Comparison of ENCODE assay signal across 8 cellular contexts in genomic region chr10:92291610-92291859, GRCh38. TPM values are rescaled to one million over a fixed set of nuclear protein-coding genes. Genes with fewer than 3 reads are reported as not detected.
A peak's percentile ranks its signal among the peaks of the same experiment; 100 is the strongest.
DNase-seq lines count a peak whose midpoint lies in the region; ATAC-seq and TF ChIP-seq lines count a peak whose summit lies in the region.

No MANE protein-coding gene starts in this region.

- peak; percentile 3 for ATAC-seq in activated CD8-positive, alpha-beta T cell treated with anti-CD3 and anti-CD28 coated beads for 36 hours
- ATAC-seq in stimulated activated naive CD8-positive, alpha-beta T cell treated with anti-CD3 and anti-CD28 coated beads, Interleukin-15, amount 100 ng/mL, for 72 hours: peak; percentile 27
- no peak for ATAC-seq in HG02840 (IDR thresholded peaks at IDR 0.05; ENCODE audit: low FRiP score, unreplicated experiment)
- ATAC-seq in GM19395 (IDR thresholded peaks at IDR 0.05; ENCODE audit: unreplicated experiment): no peak

- H3K4me3 ChIP-seq in iPS-11a (ENCODE audit: low read depth, low read length): peak overlapping the region; percentile 87

- no peaks in the 10 kb centered on the region for H3K9me3 Mint-ChIP-seq in activated T-cell treated with anti-CD3 and anti-CD28 coated beads, Interleukin-2, amount 50 U/mL, for 24 hours
- no peaks in the 10 kb centered on the region for H3K9me3 Mint-ChIP-seq in activated CD8-positive, alpha-beta T cell treated with anti-CD3 and anti-CD28 coated beads for 36 hours
- H3K9me3 Mint-ChIP-seq in stimulated activated naive CD8-positive, alpha-beta T cell treated with anti-CD3 and anti-CD28 coated beads, Interleukin-15, amount 100 ng/mL, for 72 hours: no peaks in the 10 kb centered on the region

- H3K27ac Mint-ChIP-seq in activated T-cell treated with anti-CD3 and anti-CD28 coated beads, Interleukin-2, amount 50 U/mL, for 24 hours: peak overlapping the region; percentile 87
- H3K27ac Mint-ChIP-seq in activated CD8-positive, alpha-beta T cell treated with anti-CD3 and anti-CD28 coated beads for 36 hours: peak overlapping the region; percentile 88
- H3K27ac Mint-ChIP-seq in stimulated activated naive CD8-positive, alpha-beta T cell treated with anti-CD3 and anti-CD28 coated beads, Interleukin-15, amount 100 ng/mL, for 72 hours: peak overlapping the region; percentile 88 to 97

- no peak for TF ChIP-seq CTCF in activated CD8-positive, alpha-beta T cell treated with anti-CD3 and anti-CD28 coated beads for 36 hours (IDR thresholded peaks at IDR 0.05)

- H3K4me3 Mint-ChIP-seq in activated T-cell treated with anti-CD3 and anti-CD28 coated beads, Interleukin-2, amount 50 U/mL, for 24 hours: peak overlapping the region; percentile 81
- H3K4me3 Mint-ChIP-seq in activated CD8-positive, alpha-beta T cell treated with anti-CD3 and anti-CD28 coated beads for 36 hours: peak overlapping the region; percentile 93
- H3K4me3 Mint-ChIP-seq in stimulated activated naive CD8-positive, alpha-beta T cell treated with anti-CD3 and anti-CD28 coated beads, Interleukin-15, amount 100 ng/mL, for 72 hours: peak overlapping the region; percentile 92 to 95

- H3K27me3 Mint-ChIP-seq in activated T-cell treated with anti-CD3 and anti-CD28 coated beads, Interleukin-2, amount 50 U/mL, for 24 hours: no peaks in the 10 kb centered on the region
- no peaks in the 10 kb centered on the region for H3K27me3 Mint-ChIP-seq in activated CD8-positive, alpha-beta T cell treated with anti-CD3 and anti-CD28 coated beads for 36 hours
- no peaks in the 10 kb centered on the region for H3K27me3 Mint-ChIP-seq in stimulated activated naive CD8-positive, alpha-beta T cell treated with anti-CD3 and anti-CD28 coated beads, Interleukin-15, amount 100 ng/mL, for 72 hours

- peaks cover 30% of the 10 kb centered on the region for H3K4me1 Mint-ChIP-seq in activated T-cell treated with anti-CD3 and anti-CD28 coated beads, Interleukin-2, amount 50 U/mL, for 24 hours (ENCODE audit: low read depth)
- peaks cover 20% of the 10 kb centered on the region for H3K4me1 Mint-ChIP-seq in activated CD8-positive, alpha-beta T cell treated with anti-CD3 and anti-CD28 coated beads for 36 hours (ENCODE audit: low read depth)
- peaks cover 24% of the 10 kb centered on the region for H3K4me1 Mint-ChIP-seq in stimulated activated naive CD8-positive, alpha-beta T cell treated with anti-CD3 and anti-CD28 coated beads, Interleukin-15, amount 100 ng/mL, for 72 hours

- POLR2A ChIA-PET in activated CD8-positive, alpha-beta T cell treated with anti-CD3 and anti-CD28 coated beads for 36 hours (lab: Charles Lee): interaction anchor here (1.0 to 2.1 kb wide), 5 partner anchors 12 to 190 kb away, joined by 3 to 4 read pairs (median 4); no protein-coding TSS in a partner anchor

- DNase-seq in activated T-cell treated with anti-CD3 and anti-CD28 coated beads, Interleukin-2, amount 50 U/mL, for 24 hours: no peak
- no peak for DNase-seq in activated T-cell treated with anti-CD3 and anti-CD28 coated beads, Interleukin-2, amount 50 U/mL, for 48 hours
- no peak for DNase-seq in activated CD8-positive, alpha-beta T cell treated with anti-CD3 and anti-CD28 coated beads for 36 hours
- no peak for DNase-seq in stimulated activated naive CD8-positive, alpha-beta T cell treated with anti-CD3 and anti-CD28 coated beads, Interleukin-15, amount 100 ng/mL, for 72 hours
- no peak for DNase-seq in GDM1 (lab: John Stamatoyannopoulos, UW)

- CTCF ChIA-PET in activated CD8-positive, alpha-beta T cell treated with anti-CD3 and anti-CD28 coated beads for 36 hours (lab: Charles Lee): interaction anchor here (0.8 to 2.1 kb wide), 9 partner anchors 13 to 204 kb away, joined by 3 to 11 read pairs (median 4); no protein-coding TSS in a partner anchor

- H3K36me3 Mint-ChIP-seq in activated T-cell treated with anti-CD3 and anti-CD28 coated beads, Interleukin-2, amount 50 U/mL, for 24 hours (ENCODE audit: low read depth): peaks cover 30% of the 10 kb centered on the region
- peaks cover 11% of the 10 kb centered on the region for H3K36me3 Mint-ChIP-seq in activated CD8-positive, alpha-beta T cell treated with anti-CD3 and anti-CD28 coated beads for 36 hours (ENCODE audit: low read depth)

- intact Hi-C loops in activated CD8-positive, alpha-beta T cell treated with anti-CD3 and anti-CD28 coated beads for 36 hours (cut with micrococcal nuclease): loop anchor here (5.0 kb wide), 2 partner anchors 49 to 204 kb away; no protein-coding TSS in a partner anchor

RNA-seq across cellular contexts. Expression of gene MARCHF5, which starts 0.6 kb away (rescaled TPM):
- total RNA-seq in activated CD8-positive, alpha-beta T cell treated with anti-CD3 and anti-CD28 coated beads for 36 hours: 10 to 100 TPM; 25.4 to 29.3 TPM

RNA-seq across cellular contexts. Expression of gene CPEB3, which starts 0.7 kb away (rescaled TPM):
- total RNA-seq in activated CD8-positive, alpha-beta T cell treated with anti-CD3 and anti-CD28 coated beads for 36 hours: 1 to 10 TPM; 1.8 to 2.2 TPM

Comparison
In these comparisons a context has a peak if more than half of its experiments do, and no peak if none do; other contexts are left out.
1. ATAC-seq: peak in activated CD8-positive, alpha-beta T cell treated with anti-CD3 and anti-CD28 coated beads for 36 hours (single experiment) and stimulated activated naive CD8-positive, alpha-beta T cell treated with anti-CD3 and anti-CD28 coated beads, Interleukin-15, amount 100 ng/mL, for 72 hours (single experiment); none in HG02840 (single experiment) and GM19395 (single experiment).
2. Peak in every context shown above with its lines, with median percentiles within 50 percentile points of each other: H3K27ac Mint-ChIP-seq and H3K4me3 Mint-ChIP-seq.